In genomic region chr1:84253891-84254290, GRCh38 we compare ENCODE assay signal across 1 cellular context.
TF ChIP-seq lines count a peak whose summit lies in the region.

No MANE protein-coding gene starts in this region.

TF ChIP-seq in GM23338, 12 proteins besides CTCF, POLR2A, EP300 and RAD21 (continued from another document):
- no peak for TF ChIP-seq ETS1 (IDR thresholded peaks at IDR 0.05)
